21 cellular contexts compared by ENCODE assay signal in genomic region chr4:40878548-40879055, GRCh38.
"Had no signal": no experiment of that assay in that cellular context is flagged by ENCODE, and none has a peak within 500 bp of the region (broad histone marks: within the 10 kb centered on the region; RNA-seq: fewer than 3 reads in every experiment).

No MANE protein-coding gene starts in this region.

- H3K27ac Mint-ChIP-seq: mesothelial cell of epicardium; natural killer cell; stimulated activated naive B cell treated with anti-CD40 and anti-IgM and Interleukin-4, amounts not matched to agents 10 μg/mL and 1 μg/mL and 100 μg/mL, for 72 hours; stimulated activated naive CD8-positive, alpha-beta T cell treated with anti-CD3 and anti-CD28 coated beads, Interleukin-15, amount 100 ng/mL, for 72 hours had no signal

- H3K4me1 ChIP-seq: foreskin keratinocyte, psoas muscle, sigmoid colon had no signal

- DNase-seq: dermis blood vessel endothelial cell; erythroblast; foreskin keratinocyte; mammary epithelial cell; natural killer cell; occipital lobe; pancreas; psoas muscle; retina; sigmoid colon; stimulated activated CD4-positive, alpha-beta T cell treated with anti-CD3 and anti-CD28 coated beads, Interleukin-2, amount 100 ng/mL, for 24 hours; stimulated activated CD4-positive, alpha-beta T cell treated with anti-CD3 and anti-CD28 coated beads, Interleukin-4, amount 100 ng/mL, for 4 hours; stimulated activated naive B cell treated with anti-CD40 and anti-IgM and Interleukin-4, amounts not matched to agents 10 μg/mL and 1 μg/mL and 100 μg/mL, for 72 hours; stimulated activated naive CD8-positive, alpha-beta T cell treated with anti-CD3 and anti-CD28 coated beads, Interleukin-15, amount 100 ng/mL, for 72 hours; testis; trophoblast cell had no signal

- H3K36me3 ChIP-seq: pancreas had no signal

- H3K9me3 ChIP-seq: pancreas, psoas muscle, sigmoid colon, testis had no signal

- H3K36me3 Mint-ChIP-seq: natural killer cell; stimulated activated naive B cell treated with anti-CD40 and anti-IgM and Interleukin-4, amounts not matched to agents 10 μg/mL and 1 μg/mL and 100 μg/mL, for 72 hours had no signal

- FAIRE-seq: colon, endothelial cell of umbilical vein, pancreas had no signal

- H3K27me3 ChIP-seq: foreskin keratinocyte, hepatocyte, pancreas, sigmoid colon, testis had no signal

- H3K9me3 Mint-ChIP-seq: mesothelial cell of epicardium; natural killer cell; stimulated activated naive B cell treated with anti-CD40 and anti-IgM and Interleukin-4, amounts not matched to agents 10 μg/mL and 1 μg/mL and 100 μg/mL, for 72 hours; stimulated activated naive CD8-positive, alpha-beta T cell treated with anti-CD3 and anti-CD28 coated beads, Interleukin-15, amount 100 ng/mL, for 72 hours had no signal

- H3K4me3 ChIP-seq: hepatocyte, pancreas, psoas muscle, sigmoid colon, skin epidermis, testis had no signal

- H3K27ac ChIP-seq: foreskin keratinocyte, hepatocyte, pancreas, psoas muscle, sigmoid colon, skin epidermis, testis had no signal

- H3K4me1 Mint-ChIP-seq: natural killer cell; stimulated activated naive B cell treated with anti-CD40 and anti-IgM and Interleukin-4, amounts not matched to agents 10 μg/mL and 1 μg/mL and 100 μg/mL, for 72 hours; stimulated activated naive CD8-positive, alpha-beta T cell treated with anti-CD3 and anti-CD28 coated beads, Interleukin-15, amount 100 ng/mL, for 72 hours had no signal

- H3K4me3 Mint-ChIP-seq: mesothelial cell of epicardium; natural killer cell; stimulated activated naive B cell treated with anti-CD40 and anti-IgM and Interleukin-4, amounts not matched to agents 10 μg/mL and 1 μg/mL and 100 μg/mL, for 72 hours; stimulated activated naive CD8-positive, alpha-beta T cell treated with anti-CD3 and anti-CD28 coated beads, Interleukin-15, amount 100 ng/mL, for 72 hours had no signal

- ATAC-seq: foreskin keratinocyte; natural killer cell; pancreas; psoas muscle; stimulated activated naive B cell treated with anti-CD40 and anti-IgM and Interleukin-4, amounts not matched to agents 10 μg/mL and 1 μg/mL and 100 μg/mL, for 72 hours; stimulated activated naive CD8-positive, alpha-beta T cell treated with anti-CD3 and anti-CD28 coated beads, Interleukin-15, amount 100 ng/mL, for 72 hours had no signal
